28 cellular contexts compared by ENCODE assay signal in the genomic region with DNA sequence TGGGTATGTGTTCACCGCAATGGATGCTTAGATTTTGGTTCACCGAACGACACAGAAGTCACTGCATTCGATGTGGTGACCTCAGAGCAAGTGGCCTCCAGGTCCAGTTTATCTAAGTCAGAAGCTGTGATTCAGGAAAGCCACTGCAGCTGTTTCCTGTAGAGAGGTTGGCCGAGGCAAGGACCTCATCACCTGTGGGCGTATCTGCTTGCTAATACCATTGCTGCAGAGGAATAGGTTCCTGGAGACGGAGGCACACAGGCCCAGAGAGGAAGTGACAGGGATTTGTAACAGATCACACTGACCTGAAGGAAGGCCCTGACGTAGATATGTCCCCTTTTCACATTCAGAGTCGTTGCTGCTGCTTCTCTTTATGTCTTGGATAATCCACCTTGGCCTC.
DNase-seq lines count a peak whose midpoint lies in the region; ATAC-seq, FAIRE-seq and TF ChIP-seq lines count a peak whose summit lies in the region.
"Had no signal": no experiment of that assay in that cellular context is flagged by ENCODE, and none has a peak within 500 bp of the region (broad histone marks: within the 10 kb centered on the region; RNA-seq: fewer than 3 reads in every experiment).

No MANE protein-coding gene starts in this region.

- no peaks in the 10 kb centered on the region for H3K27me3 ChIP-seq in K562 (ENCODE audit: control insufficient read depth in 2 of 2, insufficient read depth in 2 of 2, low read length in 2 of 2)
- H3K27me3 ChIP-seq: BE2C had no signal

- H4K20me1 ChIP-seq in K562 (replicated peaks; ENCODE audit: control insufficient read depth, insufficient read depth, low read length): no peaks in the 10 kb centered on the region

- no peak for TF ChIP-seq POLR2A in GM12891 (IDR thresholded peaks at IDR 0.05; ENCODE audit: low read depth, low read length)
- no peak for TF ChIP-seq POLR2A in K562 (conservative IDR thresholded peaks at IDR 0.05)

- no peak overlapping the region for H3K4me3 Mint-ChIP-seq in activated T-cell treated with anti-CD3 and anti-CD28 coated beads, Interleukin-2, amount 50 U/mL, for 24 hours
- H3K4me3 Mint-ChIP-seq: CD4-positive, CD25-positive, alpha-beta regulatory T cell; HFFc6 had no signal

- FAIRE-seq in GM12891 (lab: Jason Lieb, UNC): no peak
- no peak for FAIRE-seq in K562 (lab: Jason Lieb, UNC)
- FAIRE-seq: A549, G401.6, GM19239, H54, HTR-8/SVneo, RCC 7860 had no signal

- no peaks in the 10 kb centered on the region for H3K36me3 ChIP-seq in K562 (ENCODE audit: control insufficient read depth, insufficient read depth, low read length)
- H3K36me3 ChIP-seq: BE2C had no signal

- WGBS in K562 (ENCODE audit: insufficient coverage, low coverage, missing lambda C conversion rate): 55% methylated on average over 9 of the region's 9 CpGs

- no peak for TF ChIP-seq RAD21 in K562 (CRISPR knock-in tag; conservative IDR thresholded peaks at IDR 0.05 in 1 of 2, IDR thresholded peaks at IDR 0.05 in 1 of 2)

- peaks cover 40% of the 10 kb centered on the region for H3K36me3 Mint-ChIP-seq in activated T-cell treated with anti-CD3 and anti-CD28 coated beads, Interleukin-2, amount 50 U/mL, for 24 hours (ENCODE audit: low read depth)

- no peaks in the 10 kb centered on the region for H3K79me2 ChIP-seq in K562 (ENCODE audit: control insufficient read depth, insufficient read depth, low read length)

- H3K9ac ChIP-seq in K562 (ENCODE audit: insufficient read depth in 1 of 2, low read depth in 2 of 2, low read length in 2 of 2): no peak overlapping the region; a peak in 1 of 4 replicates

- no peak overlapping the region for H2AFZ ChIP-seq in K562 (ENCODE audit: low read depth, low read length)

- no peak overlapping the region for H3K4me2 ChIP-seq in K562 (ENCODE audit: insufficient read depth, low read length)
- H3K4me2 ChIP-seq: A549 had no signal

- POLR2A ChIA-PET in K562 (lab: Yijun Ruan, JAX): interaction anchor here (1.5 kb wide), 1 partner anchor 17 kb away, joined by 5 read pairs; no protein-coding TSS in a partner anchor

- H3K27me3 Mint-ChIP-seq in activated T-cell treated with anti-CD3 and anti-CD28 coated beads, Interleukin-2, amount 50 U/mL, for 24 hours: no peaks in the 10 kb centered on the region
- H3K27me3 Mint-ChIP-seq: CD4-positive, CD25-positive, alpha-beta regulatory T cell had no signal

- intact Hi-C loops in K562 (cut with micrococcal nuclease): no loop called here

- CTCF ChIA-PET in K562 (lab: Yijun Ruan, JAX; ENCODE audit: low intra/inter-chr PET ratio): interaction anchor here (0.7 kb wide), 1 partner anchor 1180 kb away, joined by 4 read pairs; no protein-coding TSS in a partner anchor

- H3K27ac ChIP-seq in K562 (ENCODE audit: extremely low read depth, low read depth, low read length): no peak overlapping the region
- H3K27ac ChIP-seq: A549 had no signal

- peak; percentile 14 for DNase-seq in CD1c-positive myeloid dendritic cell (ENCODE audit: extremely low spot score)
- no peak for DNase-seq in GM12891 (ENCODE audit: insufficient read length, low spot score)
- peak in 1 of 4 experiments; percentile 5 for DNase-seq in K562 (ENCODE audit: extremely low read depth in 1 of 4, low spot score in 3 of 4)
- peak; percentile 14 for DNase-seq in iPS-NIHi7 (ENCODE audit: extremely low spot score)
- DNase-seq in COR-L47 (lab: John Stamatoyannopoulos, UW): no peak
- no peak for DNase-seq in activated T-cell treated with anti-CD3 and anti-CD28 coated beads, Interleukin-2, amount 50 U/mL, for 24 hours
- DNase-seq: BE2C; Caco-2; CD4-positive, CD25-positive, alpha-beta regulatory T cell; HFFc6; IMR-90; MV-4-11; NCI-H1105 treated with DMSO at 0.1 percent for 48 hours; NCI-H2029 treated with DMSO at 0.1 percent for 48 hours; NCI-H2171; NCI-H345; NCI-H524; NCI-H774; NK-92 treated with Interleukin-12 subunit alpha and Interleukin-12 subunit beta, amount 100 ng/mL, for 24 hours; OCI-M1 had no signal

- H3K4me3 ChIP-seq in K562: no peak overlapping the region
- H3K4me3 ChIP-seq: A549 had no signal

- H3K9me3 ChIP-seq in K562 (replicated peaks; ENCODE audit: control insufficient read depth, insufficient read depth, low read depth, low read length): no peaks in the 10 kb centered on the region
- H3K9me3 ChIP-seq: A549, BE2C, Caco-2 had no signal

- H3K9me3 Mint-ChIP-seq in activated T-cell treated with anti-CD3 and anti-CD28 coated beads, Interleukin-2, amount 50 U/mL, for 24 hours: peaks cover 8% of the 10 kb centered on the region
- H3K9me3 Mint-ChIP-seq: HFFc6 had no signal

- no peaks in the 10 kb centered on the region for H3K4me1 ChIP-seq in K562 (replicated peaks in 1 of 2; ENCODE audit: control insufficient read depth in 2 of 2, insufficient read depth in 2 of 2, low read length in 2 of 2)
- H3K4me1 ChIP-seq: A549, BE2C, Caco-2 had no signal

- TF ChIP-seq CTCF in K562 (IDR thresholded peaks at IDR 0.05 in 2 of 3, conservative IDR thresholded peaks at IDR 0.05 in 1 of 3; ENCODE audit: insufficient read depth in 2 of 3, low read depth in 1 of 3, low read length in 3 of 3): no peak

- in situ Hi-C loops in K562 (cut with MboI): no loop called here

- no peak for ATAC-seq in K562
- ATAC-seq in HG02938 (IDR thresholded peaks at IDR 0.05; ENCODE audit: unreplicated experiment): no peak
- no peak for ATAC-seq in HG02678 (IDR thresholded peaks at IDR 0.05; ENCODE audit: unreplicated experiment)
- ATAC-seq: A549 had no signal

- no peak overlapping the region for H3K27ac Mint-ChIP-seq in activated T-cell treated with anti-CD3 and anti-CD28 coated beads, Interleukin-2, amount 50 U/mL, for 24 hours
- H3K27ac Mint-ChIP-seq: HFFc6 had no signal

- BruUV-seq in K562 (replicated peaks; lab: Mats Ljungman, UMichigan): no TSS peak

- TF ChIP-seq EP300 in K562 (IDR thresholded peaks at IDR 0.05; ENCODE audit: low read length): no peak

- peaks cover 17% of the 10 kb centered on the region for H3K4me1 Mint-ChIP-seq in activated T-cell treated with anti-CD3 and anti-CD28 coated beads, Interleukin-2, amount 50 U/mL, for 24 hours (ENCODE audit: low read depth)

- peaks cover 4% of the 10 kb centered on the region for H3K9me1 ChIP-seq in K562 (ENCODE audit: control insufficient read depth, insufficient read depth, low read length)

TF ChIP-seq in GM12891, 5 proteins besides CTCF, POLR2A, EP300 and RAD21:
- peak; percentile 63 for TF ChIP-seq SPI1 (IDR thresholded peaks at IDR 0.05; ENCODE audit: low read depth, low read length)
- TF ChIP-seq PAX5 (IDR thresholded peaks at IDR 0.05; ENCODE audit: insufficient read depth, low read length, severe bottlenecking): no peak
TF ChIP-seq in GM12891: peak in this region for 1.

TF ChIP-seq in K562, 482 proteins besides CTCF, POLR2A, EP300 and RAD21:
- TF ChIP-seq, protein P1, sequence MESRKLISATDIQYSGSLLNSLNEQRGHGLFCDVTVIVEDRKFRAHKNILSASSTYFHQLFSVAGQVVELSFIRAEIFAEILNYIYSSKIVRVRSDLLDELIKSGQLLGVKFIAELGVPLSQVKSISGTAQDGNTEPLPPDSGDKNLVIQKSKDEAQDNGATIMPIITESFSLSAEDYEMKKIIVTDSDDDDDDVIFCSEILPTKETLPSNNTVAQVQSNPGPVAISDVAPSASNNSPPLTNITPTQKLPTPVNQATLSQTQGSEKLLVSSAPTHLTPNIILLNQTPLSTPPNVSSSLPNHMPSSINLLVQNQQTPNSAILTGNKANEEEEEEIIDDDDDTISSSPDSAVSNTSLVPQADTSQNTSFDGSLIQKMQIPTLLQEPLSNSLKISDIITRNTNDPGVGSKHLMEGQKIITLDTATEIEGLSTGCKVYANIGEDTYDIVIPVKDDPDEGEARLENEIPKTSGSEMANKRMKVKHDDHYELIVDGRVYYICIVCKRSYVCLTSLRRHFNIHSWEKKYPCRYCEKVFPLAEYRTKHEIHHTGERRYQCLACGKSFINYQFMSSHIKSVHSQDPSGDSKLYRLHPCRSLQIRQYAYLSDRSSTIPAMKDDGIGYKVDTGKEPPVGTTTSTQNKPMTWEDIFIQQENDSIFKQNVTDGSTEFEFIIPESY (CRISPR knock-in tag; IDR thresholded peaks at IDR 0.05): no peak
- TF ChIP-seq SPI1 (IDR thresholded peaks at IDR 0.05; ENCODE audit: borderline replicate concordance, low read depth, low read length): peak; percentile 36; the same call in 1 of the 2 replicates

Comparison
In these comparisons a context has a peak if more than half of its experiments do, and no peak if none do; other contexts are left out.
1. DNase-seq: peak in CD1c-positive myeloid dendritic cell (single experiment) and iPS-NIHi7 (single experiment); none in GM12891 (single experiment), COR-L47 (single experiment) and activated T-cell treated with anti-CD3 and anti-CD28 coated beads, Interleukin-2, amount 50 U/mL, for 24 hours (single experiment).